In genomic region chr2:70188460-70188859, GRCh38 we compare ENCODE assay signal across 1 cellular context.
TF ChIP-seq lines count a peak whose summit lies in the region.

No MANE protein-coding gene starts in this region.

TF ChIP-seq in HepG2, 621 proteins besides CTCF, POLR2A, EP300 and RAD21 (continued from another document and continues in another):
- 0 out of 2 replicates have a peak, but pooled peaks have one; percentile 25 for TF ChIP-seq PRDM10 (CRISPR knock-in tag; IDR thresholded peaks at IDR 0.05; ENCODE audit: low read depth)
- TF ChIP-seq ZNF256 (CRISPR knock-in tag; conservative IDR thresholded peaks at IDR 0.05) = no peak
- TF ChIP-seq GMEB2 (CRISPR knock-in tag; IDR thresholded peaks at IDR 0.05; ENCODE audit: low read depth) = no peak
- no peak for TF ChIP-seq RBM39 (IDR thresholded peaks at IDR 0.05; ENCODE audit: low read depth, low read length, poor library complexity, severe bottlenecking)
- peak; percentile 11; the same call in 1 of the 2 replicates for TF ChIP-seq ELF1 (CRISPR knock-in tag; IDR thresholded peaks at IDR 0.05)
- TF ChIP-seq ZNF33B (CRISPR knock-in tag; IDR thresholded peaks at IDR 0.05) = no peak
- TF ChIP-seq ZIK1 (CRISPR knock-in tag; IDR thresholded peaks at IDR 0.05; ENCODE audit: borderline replicate concordance, low read depth) = no peak
- TF ChIP-seq, protein P1, sequence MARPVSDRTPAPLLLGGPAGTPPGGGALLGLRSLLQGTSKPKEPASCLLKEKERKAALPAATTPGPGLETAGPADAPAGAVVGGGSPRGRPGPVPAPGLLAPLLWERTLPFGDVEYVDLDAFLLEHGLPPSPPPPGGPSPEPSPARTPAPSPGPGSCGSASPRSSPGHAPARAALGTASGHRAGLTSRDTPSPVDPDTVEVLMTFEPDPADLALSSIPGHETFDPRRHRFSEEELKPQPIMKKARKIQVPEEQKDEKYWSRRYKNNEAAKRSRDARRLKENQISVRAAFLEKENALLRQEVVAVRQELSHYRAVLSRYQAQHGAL (CRISPR knock-in tag; IDR thresholded peaks at IDR 0.05; ENCODE audit: not compliant biosample characterization) = no peak
- no peak for TF ChIP-seq ZNF597 (CRISPR knock-in tag; IDR thresholded peaks at IDR 0.05)
- TF ChIP-seq ZBTB43 (CRISPR knock-in tag; conservative IDR thresholded peaks at IDR 0.05) = 0 out of 2 replicates have a peak, but pooled peaks have one; percentile 25
- no peak for TF ChIP-seq SMYD3 (CRISPR knock-in tag; IDR thresholded peaks at IDR 0.05)
- TF ChIP-seq ESRRA (CRISPR knock-in tag; IDR thresholded peaks at IDR 0.05; ENCODE audit: low read depth) = 0 out of 2 replicates have a peak, but pooled peaks have one; percentile 28
- TF ChIP-seq ZNF382 (CRISPR knock-in tag; IDR thresholded peaks at IDR 0.05; ENCODE audit: borderline replicate concordance) = no peak
- no peak for TF ChIP-seq ZNF605 (CRISPR knock-in tag; IDR thresholded peaks at IDR 0.05)
- no peak for TF ChIP-seq ATM (IDR thresholded peaks at IDR 0.05; ENCODE audit: borderline replicate concordance)
- no peak for TF ChIP-seq ZNF775 (CRISPR knock-in tag; IDR thresholded peaks at IDR 0.05; ENCODE audit: borderline replicate concordance)
- peak; percentile 67; the same call in 1 of the 3 replicates for TF ChIP-seq MXI1 (IDR thresholded peaks at IDR 0.05; ENCODE audit: borderline replicate concordance, low read depth, low read length)
- no peak for TF ChIP-seq ZNF589 (CRISPR knock-in tag; conservative IDR thresholded peaks at IDR 0.05)
- TF ChIP-seq SOX5 (CRISPR knock-in tag; IDR thresholded peaks at IDR 0.05; ENCODE audit: borderline replicate concordance) = peak; percentile 70
- no peak for TF ChIP-seq FOXP1 (IDR thresholded peaks at IDR 0.05)
- TF ChIP-seq FOXP1 (CRISPR knock-in tag; IDR thresholded peaks at IDR 0.05) = peak; percentile 52; the same call in 1 of the 2 replicates
- TF ChIP-seq ZBTB49 (CRISPR knock-in tag; IDR thresholded peaks at IDR 0.05; ENCODE audit: borderline replicate concordance) = no peak
- TF ChIP-seq NCOR1 (IDR thresholded peaks at IDR 0.05; ENCODE audit: borderline replicate concordance, low read length) = peak; percentile 97
- no peak for TF ChIP-seq ZNF17 (CRISPR knock-in tag; IDR thresholded peaks at IDR 0.05)
- TF ChIP-seq, protein P2, sequence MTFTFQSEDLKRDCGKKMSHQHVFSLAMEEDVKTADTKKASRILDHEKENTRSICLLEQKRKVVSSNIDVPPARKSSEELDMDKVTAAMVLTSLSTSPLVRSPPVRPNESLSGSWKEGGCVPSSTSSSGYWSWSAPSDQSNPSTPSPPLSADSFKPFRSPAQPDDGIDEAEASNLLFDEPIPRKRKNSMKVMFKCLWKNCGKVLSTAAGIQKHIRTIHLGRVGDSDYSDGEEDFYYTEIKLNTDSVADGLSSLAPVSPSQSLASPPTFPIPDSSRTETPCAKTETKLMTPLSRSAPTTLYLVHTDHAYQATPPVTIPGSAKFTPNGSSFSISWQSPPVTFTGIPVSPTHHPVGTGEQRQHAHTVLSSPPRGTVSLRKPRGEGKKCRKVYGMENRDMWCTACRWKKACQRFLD (CRISPR knock-in tag; IDR thresholded peaks at IDR 0.05; ENCODE audit: borderline replicate concordance) = no peak
- no peak; the same call in 1 of the 2 replicates for TF ChIP-seq CSRNP1 (CRISPR knock-in tag; IDR thresholded peaks at IDR 0.05)
- TF ChIP-seq ZSCAN29 (CRISPR knock-in tag; conservative IDR thresholded peaks at IDR 0.05) = no peak; the same call in 1 of the 2 replicates
- no peak for TF ChIP-seq MYPOP (CRISPR knock-in tag; IDR thresholded peaks at IDR 0.05)
- no peak for TF ChIP-seq ZNF333 (CRISPR knock-in tag; IDR thresholded peaks at IDR 0.05; ENCODE audit: borderline replicate concordance)
- TF ChIP-seq ELK4 (CRISPR knock-in tag; IDR thresholded peaks at IDR 0.05; ENCODE audit: borderline replicate concordance) = no peak
- no peak for TF ChIP-seq MAFG (CRISPR knock-in tag; IDR thresholded peaks at IDR 0.05)
- peak; percentile 41; the same call in 1 of the 2 replicates for TF ChIP-seq ELF3 (CRISPR knock-in tag; IDR thresholded peaks at IDR 0.05)
- no peak for TF ChIP-seq ZSCAN5A (CRISPR knock-in tag; IDR thresholded peaks at IDR 0.05; ENCODE audit: borderline replicate concordance)
- no peak for TF ChIP-seq U2AF1 (optimal IDR thresholded peaks at IDR 0.05; ENCODE audit: low read depth, low read length)
- TF ChIP-seq XBP1 (CRISPR knock-in tag; IDR thresholded peaks at IDR 0.05) = no peak
- no peak; the same call in 1 of the 2 replicates for TF ChIP-seq SOX13 (IDR thresholded peaks at IDR 0.05)
- peak in 1 of 2 experiments; percentile 74; a peak in 2 of 4 replicates for TF ChIP-seq SOX13 (CRISPR knock-in tag; conservative IDR thresholded peaks at IDR 0.05 in 1 of 2, IDR thresholded peaks at IDR 0.05 in 1 of 2)
- no peak for TF ChIP-seq KDM5B (CRISPR knock-in tag; IDR thresholded peaks at IDR 0.05; ENCODE audit: borderline replicate concordance)
- TF ChIP-seq ZNF326 (CRISPR knock-in tag; IDR thresholded peaks at IDR 0.05; ENCODE audit: borderline replicate concordance) = no peak
- TF ChIP-seq ZNF598 (CRISPR knock-in tag; IDR thresholded peaks at IDR 0.05; ENCODE audit: borderline replicate concordance) = no peak
- TF ChIP-seq ZNF160 (CRISPR knock-in tag; IDR thresholded peaks at IDR 0.05) = no peak
- no peak for TF ChIP-seq PHF20 (CRISPR knock-in tag; IDR thresholded peaks at IDR 0.05)
- TF ChIP-seq CAMTA2 (CRISPR knock-in tag; IDR thresholded peaks at IDR 0.05; ENCODE audit: borderline replicate concordance) = no peak
- TF ChIP-seq ZNF672 (CRISPR knock-in tag; IDR thresholded peaks at IDR 0.05) = no peak
- no peak for TF ChIP-seq ZNF3 (CRISPR knock-in tag; IDR thresholded peaks at IDR 0.05)
- no peak for TF ChIP-seq ZNF777 (CRISPR knock-in tag; IDR thresholded peaks at IDR 0.05)
- TF ChIP-seq, protein P3, sequence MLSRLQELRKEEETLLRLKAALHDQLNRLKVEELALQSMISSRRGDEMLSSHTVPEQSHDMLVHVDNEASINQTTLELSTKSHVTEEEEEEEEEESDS (CRISPR knock-in tag; IDR thresholded peaks at IDR 0.05; ENCODE audit: borderline replicate concordance) = no peak
